In genomic region chr17:77429985-77430752, GRCh38 we compare ENCODE assay signal across 9 cellular contexts.
DNase-seq lines count a peak whose midpoint lies in the region; ATAC-seq and TF ChIP-seq lines count a peak whose summit lies in the region.
"Had no signal": no experiment of that assay in that cellular context is flagged by ENCODE, and none has a peak within 500 bp of the region (broad histone marks: within the 10 kb centered on the region; RNA-seq: fewer than 3 reads in every experiment).

No MANE protein-coding gene starts in this region.

- H3K4me3 ChIP-seq in Karpas-422 (ENCODE audit: low read length) (no peak overlapping the region), spleen (peak overlapping the region in 1 of 8 donors; percentile 9)

- H2AFZ ChIP-seq in Karpas-422 (ENCODE audit: low read length): no peak overlapping the region

- H3K4me3 Mint-ChIP-seq in MCF 10A (ENCODE audit: unreplicated experiment): no peak overlapping the region
- peak overlapping the region in 3 of 5 donors; percentile 5 to 39 (median 30) for H3K4me3 Mint-ChIP-seq in immature natural killer cell
- H3K4me3 Mint-ChIP-seq: stimulated activated naive CD8-positive, alpha-beta T cell treated with anti-CD3 and anti-CD28 coated beads, Interleukin-15, Interleukin-2, amounts not matched to agents 100 ng/mL and 50 ng/mL, for 24 hours had no signal

- H3K4me2 ChIP-seq in Karpas-422 (ENCODE audit: low read depth, low read length, poor library complexity, severe bottlenecking): no peak overlapping the region

- intact Hi-C loops in MCF 10A (cut with micrococcal nuclease): loop anchor here (1.0 kb wide), 1 partner anchor 65 kb away; no protein-coding TSS in a partner anchor
- intact Hi-C loops in spleen (cut with DNase I; ENCODE audit: low total_unique reads): loop anchor here (5.0 kb wide), 1 partner anchor 62 kb away; no protein-coding TSS in a partner anchor

- no peak for ATAC-seq in GM21528 (IDR thresholded peaks at IDR 0.05; ENCODE audit: low FRiP score, unreplicated experiment)

- H3K9me3 Mint-ChIP-seq in MCF 10A (ENCODE audit: unreplicated experiment): no peaks in the 10 kb centered on the region
- no peaks in the 10 kb centered on the region for H3K9me3 Mint-ChIP-seq in immature natural killer cell
- H3K9me3 Mint-ChIP-seq: stimulated activated naive CD8-positive, alpha-beta T cell treated with anti-CD3 and anti-CD28 coated beads, Interleukin-15, Interleukin-2, amounts not matched to agents 100 ng/mL and 50 ng/mL, for 24 hours had no signal

- H3K4me1 Mint-ChIP-seq in MCF 10A (ENCODE audit: insufficient read depth, unreplicated experiment) (peaks cover 26% of the 10 kb centered on the region), immature natural killer cell (peaks cover 76 to 83% of the 10 kb centered on the region in 2 donors)

- CTCF ChIA-PET in MCF 10A (lab: Yijun Ruan, JAX): interaction anchor here (0.7 to 5.3 kb wide), 35 partner anchors 9 to 587 kb away, joined by 3 to 50 read pairs (median 4); no protein-coding TSS in a partner anchor

- H4K20me1 ChIP-seq in Karpas-422 (ENCODE audit: insufficient read depth, low read depth, low read length): 0 out of 2 replicates have a peak, but pooled peaks cover 2% of the 10 kb centered on the region

- 36 to 48% (median 43%) methylated on average over 15 to 16 of the region's 16 CpGs for WGBS in spleen, 5 donors

- TF ChIP-seq POLR2A in spleen (IDR thresholded peaks at IDR 0.05): no peak

- DNase-seq in EH (ENCODE audit: low read depth): peak; percentile 100
- peak; percentile 95 for DNase-seq in Karpas-422
- DNase-seq in MCF 10A (ENCODE audit: unreplicated experiment): peak; percentile 83
- peak; percentile 74 to 77 (median 74) for DNase-seq in immature natural killer cell
- DNase-seq in spleen: peak; percentile 94
- no peak for DNase-seq in NCI-H187 (lab: John Stamatoyannopoulos, UW)

- H3K79me2 ChIP-seq in Karpas-422 (ENCODE audit: low read length): no peaks in the 10 kb centered on the region

- H3K27ac Mint-ChIP-seq in MCF 10A (ENCODE audit: low read depth, unreplicated experiment): no peak overlapping the region
- peak overlapping the region; percentile 34 to 81 (median 45) for H3K27ac Mint-ChIP-seq in immature natural killer cell

- H3K36me3 Mint-ChIP-seq in MCF 10A (ENCODE audit: insufficient read depth, unreplicated experiment): peaks cover 26% of the 10 kb centered on the region
- H3K36me3 Mint-ChIP-seq in immature natural killer cell: peaks cover 0 to 2% (median 0%) of the 10 kb centered on the region in 3 donors

- TF ChIP-seq CTCF in VCaP (conservative IDR thresholded peaks at IDR 0.05) (peak; percentile 81), MCF 10A (IDR thresholded peaks at IDR 0.05; ENCODE audit: unreplicated experiment) (peak; percentile 75), spleen (IDR thresholded peaks at IDR 0.05 in 8 of 11, conservative IDR thresholded peaks at IDR 0.05 in 3 of 11) (peak; percentile 57 to 93 (median 85))

- H3K9me2 ChIP-seq in Karpas-422 (replicated peaks; ENCODE audit: insufficient read depth, low read length): no peaks in the 10 kb centered on the region

- H3K4me1 ChIP-seq in Karpas-422 (ENCODE audit: low read length) (peaks cover 19% of the 10 kb centered on the region), spleen (peaks cover 89 to 100% (median 100%) of the 10 kb centered on the region in 6 donors)

- H3K9me3 ChIP-seq in Karpas-422 (ENCODE audit: low read length): no peaks in the 10 kb centered on the region
- no peaks in the 10 kb centered on the region for H3K9me3 ChIP-seq in spleen

- H3K27me3 ChIP-seq in Karpas-422 (ENCODE audit: low read length) (no peaks in the 10 kb centered on the region), spleen (replicated peaks in 1 of 7) (no peaks in the 10 kb centered on the region)

- POLR2A ChIA-PET in MCF 10A (lab: Yijun Ruan, JAX): interaction anchor here (0.8 to 8.9 kb wide), 8 partner anchors 9 to 142 kb away, joined by 3 to 81 read pairs (median 5); no protein-coding TSS in a partner anchor

- no TSS peak for BruUV-seq in MCF 10A (replicated peaks; lab: Mats Ljungman, UMichigan)

- H3K27me3 Mint-ChIP-seq in MCF 10A (ENCODE audit: insufficient read depth, unreplicated experiment): no peaks in the 10 kb centered on the region
- H3K27me3 Mint-ChIP-seq in immature natural killer cell (ENCODE audit: low read depth in 3 of 3): peaks cover 0 to 4% (median 0%) of the 10 kb centered on the region in 3 donors
- H3K27me3 Mint-ChIP-seq: stimulated activated naive CD8-positive, alpha-beta T cell treated with anti-CD3 and anti-CD28 coated beads, Interleukin-15, Interleukin-2, amounts not matched to agents 100 ng/mL and 50 ng/mL, for 24 hours had no signal

- H3K36me3 ChIP-seq in Karpas-422 (ENCODE audit: insufficient read depth, low read length) (no peaks in the 10 kb centered on the region), spleen (peaks cover 0 to 10% (median 0%) of the 10 kb centered on the region in 6 donors)

- H3K27ac ChIP-seq in Karpas-422 (ENCODE audit: low read length): no peak overlapping the region
- no peak overlapping the region; the same call in 1 of the 2 replicates for H3K27ac ChIP-seq in VCaP
- peak overlapping the region; percentile 27 to 92 (median 78) for H3K27ac ChIP-seq in spleen

- H3K9ac ChIP-seq in Karpas-422 (ENCODE audit: low read length): no peak overlapping the region

Comparison
In these comparisons a context has a peak if more than half of its experiments do, and no peak if none do; other contexts are left out.
1. DNase-seq: peak in EH (single experiment), Karpas-422 (single experiment), MCF 10A (single experiment), immature natural killer cell (3 of 3) and spleen (single experiment); none in NCI-H187 (0 of 2).
2. H3K27ac ChIP-seq: peak in spleen (8 of 8); none in Karpas-422 (single experiment) and VCaP (single experiment).
3. Peak in every context shown above with its lines, with median percentiles within 50 percentile points of each other: CTCF ChIP-seq.